1 cellular context compared by ENCODE assay signal in genomic region chr10:43809211-43809930, GRCh38.
TF ChIP-seq lines count a peak whose summit lies in the region.

No MANE protein-coding gene starts in this region.

TF ChIP-seq in WTC11, 78 proteins besides CTCF, POLR2A, EP300 and RAD21 (continued from another document):
- no peak for TF ChIP-seq USF2 (CRISPR knock-in tag; IDR thresholded peaks at IDR 0.05)
- TF ChIP-seq TCF7 (CRISPR knock-in tag; IDR thresholded peaks at IDR 0.05; ENCODE audit: low read depth): no peak
- TF ChIP-seq SMAD4 (CRISPR knock-in tag; IDR thresholded peaks at IDR 0.05): no peak
- TF ChIP-seq ZBTB43 (CRISPR knock-in tag; IDR thresholded peaks at IDR 0.05): no peak
- TF ChIP-seq CREB1 (CRISPR knock-in tag; IDR thresholded peaks at IDR 0.05): no peak
- no peak for TF ChIP-seq ZNF219 (CRISPR knock-in tag; IDR thresholded peaks at IDR 0.05; ENCODE audit: borderline replicate concordance)
- no peak for TF ChIP-seq ZNF423 (CRISPR knock-in tag; IDR thresholded peaks at IDR 0.05)
- TF ChIP-seq HMGA2 (CRISPR knock-in tag; IDR thresholded peaks at IDR 0.05): no peak
- TF ChIP-seq IRF2 (CRISPR knock-in tag; IDR thresholded peaks at IDR 0.05; ENCODE audit: borderline replicate concordance, low read depth): no peak
- TF ChIP-seq ATF1 (CRISPR knock-in tag; IDR thresholded peaks at IDR 0.05): no peak
- no peak for TF ChIP-seq ATF6 (CRISPR knock-in tag; IDR thresholded peaks at IDR 0.05)
- TF ChIP-seq IRF1 (CRISPR knock-in tag; IDR thresholded peaks at IDR 0.05): no peak
